ENCODE assay signal across 1 cellular context in the genomic region with DNA sequence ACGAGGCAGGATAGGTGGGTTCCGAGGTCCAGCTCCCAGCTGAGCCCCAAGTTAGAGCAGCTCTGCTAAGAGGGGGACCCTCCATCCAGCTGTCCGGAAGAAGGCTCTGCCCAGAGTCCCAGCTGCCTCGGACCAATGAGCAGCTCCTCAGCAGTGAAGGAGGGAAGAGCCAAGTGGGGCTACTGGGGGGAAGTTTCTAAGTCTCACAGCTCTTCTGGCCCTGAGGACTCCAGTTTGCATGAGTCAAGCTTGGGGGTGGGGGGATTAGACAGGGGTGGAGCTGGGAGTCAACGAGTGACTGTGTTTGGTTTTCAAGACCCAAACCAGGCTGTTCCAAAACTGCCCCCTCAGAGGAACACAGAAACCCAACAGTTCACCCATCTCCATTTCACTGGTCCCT.
TF ChIP-seq lines count a peak whose summit lies in the region.

No MANE protein-coding gene starts in this region.

TF ChIP-seq in HepG2, 621 proteins besides CTCF, POLR2A, EP300 and RAD21 (continued from another document):
- TF ChIP-seq HHEX (CRISPR knock-in tag; IDR thresholded peaks at IDR 0.05) (0 out of 2 replicates have a peak, but pooled peaks have one; percentile 7), FIP1L1 (IDR thresholded peaks at IDR 0.05; ENCODE audit: borderline replicate concordance, insufficient read depth, low read depth, low read length) (no peak), PCBP1 (IDR thresholded peaks at IDR 0.05; ENCODE audit: borderline replicate concordance, low read depth, low read length) (no peak), ELF4 (CRISPR knock-in tag; IDR thresholded peaks at IDR 0.05; ENCODE audit: borderline replicate concordance) (0 out of 2 replicates have a peak, but pooled peaks have one; percentile 8), POLR2AphosphoS5 (IDR thresholded peaks at IDR 0.05; ENCODE audit: low read depth, low read length) (no peak; the same call in 1 of the 2 replicates), ZNF143 (CRISPR knock-in tag; IDR thresholded peaks at IDR 0.05) (no peak), ERF (CRISPR knock-in tag; IDR thresholded peaks at IDR 0.05) (no peak)
- TF ChIP-seq, protein P1, sequence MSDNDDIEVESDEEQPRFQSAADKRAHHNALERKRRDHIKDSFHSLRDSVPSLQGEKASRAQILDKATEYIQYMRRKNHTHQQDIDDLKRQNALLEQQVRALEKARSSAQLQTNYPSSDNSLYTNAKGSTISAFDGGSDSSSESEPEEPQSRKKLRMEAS (IDR thresholded peaks at IDR 0.05) = peak; percentile 11; the same call in 1 of the 2 replicates
- TF ChIP-seq, protein P2, sequence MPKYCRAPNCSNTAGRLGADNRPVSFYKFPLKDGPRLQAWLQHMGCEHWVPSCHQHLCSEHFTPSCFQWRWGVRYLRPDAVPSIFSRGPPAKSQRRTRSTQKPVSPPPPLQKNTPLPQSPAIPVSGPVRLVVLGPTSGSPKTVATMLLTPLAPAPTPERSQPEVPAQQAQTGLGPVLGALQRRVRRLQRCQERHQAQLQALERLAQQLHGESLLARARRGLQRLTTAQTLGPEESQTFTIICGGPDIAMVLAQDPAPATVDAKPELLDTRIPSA (CRISPR knock-in tag; IDR thresholded peaks at IDR 0.05; ENCODE audit: borderline replicate concordance) = 0 out of 2 replicates have a peak, but pooled peaks have one; percentile 65
- TF ChIP-seq, protein P3, sequence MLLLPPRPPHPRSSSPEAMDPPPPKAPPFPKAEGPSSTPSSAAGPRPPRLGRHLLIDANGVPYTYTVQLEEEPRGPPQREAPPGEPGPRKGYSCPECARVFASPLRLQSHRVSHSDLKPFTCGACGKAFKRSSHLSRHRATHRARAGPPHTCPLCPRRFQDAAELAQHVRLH (CRISPR knock-in tag; IDR thresholded peaks at IDR 0.05; ENCODE audit: borderline replicate concordance, low read depth) = 0 out of 2 replicates have a peak, but pooled peaks have one; percentile 7
- TF ChIP-seq, protein P4, sequence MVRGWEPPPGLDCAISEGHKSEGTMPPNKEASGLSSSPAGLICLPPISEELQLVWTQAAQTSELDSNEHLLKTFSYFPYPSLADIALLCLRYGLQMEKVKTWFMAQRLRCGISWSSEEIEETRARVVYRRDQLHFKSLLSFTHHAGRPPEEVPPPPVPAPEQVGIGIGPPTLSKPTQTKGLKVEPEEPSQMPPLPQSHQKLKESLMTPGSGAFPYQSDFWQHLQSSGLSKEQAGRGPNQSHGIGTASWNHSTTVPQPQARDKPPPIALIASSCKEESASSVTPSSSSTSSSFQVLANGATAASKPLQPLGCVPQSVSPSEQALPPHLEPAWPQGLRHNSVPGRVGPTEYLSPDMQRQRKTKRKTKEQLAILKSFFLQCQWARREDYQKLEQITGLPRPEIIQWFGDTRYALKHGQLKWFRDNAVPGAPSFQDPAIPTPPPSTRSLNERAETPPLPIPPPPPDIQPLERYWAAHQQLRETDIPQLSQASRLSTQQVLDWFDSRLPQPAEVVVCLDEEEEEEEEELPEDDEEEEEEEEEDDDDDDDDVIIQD (CRISPR knock-in tag; IDR thresholded peaks at IDR 0.05; ENCODE audit: low read depth) = 0 out of 2 replicates have a peak, but pooled peaks have one; percentile 17
- TF ChIP-seq, protein P5, sequence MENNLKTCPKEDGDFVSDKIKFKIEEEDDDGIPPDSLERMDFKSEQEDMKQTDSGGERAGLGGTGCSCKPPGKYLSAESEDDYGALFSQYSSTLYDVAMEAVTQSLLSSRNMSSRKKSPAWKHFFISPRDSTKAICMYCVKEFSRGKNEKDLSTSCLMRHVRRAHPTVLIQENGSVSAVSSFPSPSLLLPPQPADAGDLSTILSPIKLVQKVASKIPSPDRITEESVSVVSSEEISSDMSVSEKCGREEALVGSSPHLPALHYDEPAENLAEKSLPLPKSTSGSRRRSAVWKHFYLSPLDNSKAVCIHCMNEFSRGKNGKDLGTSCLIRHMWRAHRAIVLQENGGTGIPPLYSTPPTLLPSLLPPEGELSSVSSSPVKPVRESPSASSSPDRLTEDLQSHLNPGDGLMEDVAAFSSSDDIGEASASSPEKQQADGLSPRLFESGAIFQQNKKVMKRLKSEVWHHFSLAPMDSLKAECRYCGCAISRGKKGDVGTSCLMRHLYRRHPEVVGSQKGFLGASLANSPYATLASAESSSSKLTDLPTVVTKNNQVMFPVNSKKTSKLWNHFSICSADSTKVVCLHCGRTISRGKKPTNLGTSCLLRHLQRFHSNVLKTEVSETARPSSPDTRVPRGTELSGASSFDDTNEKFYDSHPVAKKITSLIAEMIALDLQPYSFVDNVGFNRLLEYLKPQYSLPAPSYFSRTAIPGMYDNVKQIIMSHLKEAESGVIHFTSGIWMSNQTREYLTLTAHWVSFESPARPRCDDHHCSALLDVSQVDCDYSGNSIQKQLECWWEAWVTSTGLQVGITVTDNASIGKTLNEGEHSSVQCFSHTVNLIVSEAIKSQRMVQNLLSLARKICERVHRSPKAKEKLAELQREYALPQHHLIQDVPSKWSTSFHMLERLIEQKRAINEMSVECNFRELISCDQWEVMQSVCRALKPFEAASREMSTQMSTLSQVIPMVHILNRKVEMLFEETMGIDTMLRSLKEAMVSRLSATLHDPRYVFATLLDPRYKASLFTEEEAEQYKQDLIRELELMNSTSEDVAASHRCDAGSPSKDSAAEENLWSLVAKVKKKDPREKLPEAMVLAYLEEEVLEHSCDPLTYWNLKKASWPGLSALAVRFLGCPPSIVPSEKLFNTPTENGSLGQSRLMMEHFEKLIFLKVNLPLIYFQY (CRISPR knock-in tag; IDR thresholded peaks at IDR 0.05; ENCODE audit: borderline replicate concordance) = no peak
- TF ChIP-seq, protein P6, sequence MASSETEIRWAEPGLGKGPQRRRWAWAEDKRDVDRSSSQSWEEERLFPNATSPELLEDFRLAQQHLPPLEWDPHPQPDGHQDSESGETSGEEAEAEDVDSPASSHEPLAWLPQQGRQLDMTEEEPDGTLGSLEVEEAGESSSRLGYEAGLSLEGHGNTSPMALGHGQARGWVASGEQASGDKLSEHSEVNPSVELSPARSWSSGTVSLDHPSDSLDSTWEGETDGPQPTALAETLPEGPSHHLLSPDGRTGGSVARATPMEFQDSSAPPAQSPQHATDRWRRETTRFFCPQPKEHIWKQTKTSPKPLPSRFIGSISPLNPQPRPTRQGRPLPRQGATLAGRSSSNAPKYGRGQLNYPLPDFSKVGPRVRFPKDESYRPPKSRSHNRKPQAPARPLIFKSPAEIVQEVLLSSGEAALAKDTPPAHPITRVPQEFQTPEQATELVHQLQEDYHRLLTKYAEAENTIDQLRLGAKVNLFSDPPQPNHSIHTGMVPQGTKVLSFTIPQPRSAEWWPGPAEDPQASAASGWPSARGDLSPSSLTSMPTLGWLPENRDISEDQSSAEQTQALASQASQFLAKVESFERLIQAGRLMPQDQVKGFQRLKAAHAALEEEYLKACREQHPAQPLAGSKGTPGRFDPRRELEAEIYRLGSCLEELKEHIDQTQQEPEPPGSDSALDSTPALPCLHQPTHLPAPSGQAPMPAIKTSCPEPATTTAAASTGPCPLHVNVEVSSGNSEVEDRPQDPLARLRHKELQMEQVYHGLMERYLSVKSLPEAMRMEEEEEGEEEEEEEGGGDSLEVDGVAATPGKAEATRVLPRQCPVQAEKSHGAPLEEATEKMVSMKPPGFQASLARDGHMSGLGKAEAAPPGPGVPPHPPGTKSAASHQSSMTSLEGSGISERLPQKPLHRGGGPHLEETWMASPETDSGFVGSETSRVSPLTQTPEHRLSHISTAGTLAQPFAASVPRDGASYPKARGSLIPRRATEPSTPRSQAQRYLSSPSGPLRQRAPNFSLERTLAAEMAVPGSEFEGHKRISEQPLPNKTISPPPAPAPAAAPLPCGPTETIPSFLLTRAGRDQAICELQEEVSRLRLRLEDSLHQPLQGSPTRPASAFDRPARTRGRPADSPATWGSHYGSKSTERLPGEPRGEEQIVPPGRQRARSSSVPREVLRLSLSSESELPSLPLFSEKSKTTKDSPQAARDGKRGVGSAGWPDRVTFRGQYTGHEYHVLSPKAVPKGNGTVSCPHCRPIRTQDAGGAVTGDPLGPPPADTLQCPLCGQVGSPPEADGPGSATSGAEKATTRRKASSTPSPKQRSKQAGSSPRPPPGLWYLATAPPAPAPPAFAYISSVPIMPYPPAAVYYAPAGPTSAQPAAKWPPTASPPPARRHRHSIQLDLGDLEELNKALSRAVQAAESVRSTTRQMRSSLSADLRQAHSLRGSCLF (CRISPR knock-in tag; IDR thresholded peaks at IDR 0.05; ENCODE audit: borderline replicate concordance) = no peak
- TF ChIP-seq, protein P7, sequence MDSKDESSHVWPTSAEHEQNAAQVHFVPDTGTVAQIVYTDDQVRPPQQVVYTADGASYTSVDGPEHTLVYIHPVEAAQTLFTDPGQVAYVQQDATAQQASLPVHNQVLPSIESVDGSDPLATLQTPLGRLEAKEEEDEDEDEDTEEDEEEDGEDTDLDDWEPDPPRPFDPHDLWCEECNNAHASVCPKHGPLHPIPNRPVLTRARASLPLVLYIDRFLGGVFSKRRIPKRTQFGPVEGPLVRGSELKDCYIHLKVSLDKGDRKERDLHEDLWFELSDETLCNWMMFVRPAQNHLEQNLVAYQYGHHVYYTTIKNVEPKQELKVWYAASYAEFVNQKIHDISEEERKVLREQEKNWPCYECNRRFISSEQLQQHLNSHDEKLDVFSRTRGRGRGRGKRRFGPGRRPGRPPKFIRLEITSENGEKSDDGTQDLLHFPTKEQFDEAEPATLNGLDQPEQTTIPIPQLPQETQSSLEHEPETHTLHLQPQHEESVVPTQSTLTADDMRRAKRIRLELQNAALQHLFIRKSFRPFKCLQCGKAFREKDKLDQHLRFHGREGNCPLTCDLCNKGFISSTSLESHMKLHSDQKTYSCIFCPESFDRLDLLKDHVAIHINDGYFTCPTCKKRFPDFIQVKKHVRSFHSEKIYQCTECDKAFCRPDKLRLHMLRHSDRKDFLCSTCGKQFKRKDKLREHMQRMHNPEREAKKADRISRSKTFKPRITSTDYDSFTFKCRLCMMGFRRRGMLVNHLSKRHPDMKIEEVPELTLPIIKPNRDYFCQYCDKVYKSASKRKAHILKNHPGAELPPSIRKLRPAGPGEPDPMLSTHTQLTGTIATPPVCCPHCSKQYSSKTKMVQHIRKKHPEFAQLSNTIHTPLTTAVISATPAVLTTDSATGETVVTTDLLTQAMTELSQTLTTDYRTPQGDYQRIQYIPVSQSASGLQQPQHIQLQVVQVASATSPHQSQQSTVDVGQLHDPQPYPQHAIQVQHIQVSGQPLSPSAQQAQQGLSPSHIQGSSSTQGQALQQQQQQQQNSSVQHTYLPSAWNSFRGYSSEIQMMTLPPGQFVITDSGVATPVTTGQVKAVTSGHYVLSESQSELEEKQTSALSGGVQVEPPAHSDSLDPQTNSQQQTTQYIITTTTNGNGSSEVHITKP (CRISPR knock-in tag; IDR thresholded peaks at IDR 0.05; ENCODE audit: low read depth) = 0 out of 2 replicates have a peak, but pooled peaks have one; percentile 16
TF ChIP-seq in HepG2: peak in this region for 20.
